Comparison of ENCODE assay signal across 17 cellular contexts in the genomic region with DNA sequence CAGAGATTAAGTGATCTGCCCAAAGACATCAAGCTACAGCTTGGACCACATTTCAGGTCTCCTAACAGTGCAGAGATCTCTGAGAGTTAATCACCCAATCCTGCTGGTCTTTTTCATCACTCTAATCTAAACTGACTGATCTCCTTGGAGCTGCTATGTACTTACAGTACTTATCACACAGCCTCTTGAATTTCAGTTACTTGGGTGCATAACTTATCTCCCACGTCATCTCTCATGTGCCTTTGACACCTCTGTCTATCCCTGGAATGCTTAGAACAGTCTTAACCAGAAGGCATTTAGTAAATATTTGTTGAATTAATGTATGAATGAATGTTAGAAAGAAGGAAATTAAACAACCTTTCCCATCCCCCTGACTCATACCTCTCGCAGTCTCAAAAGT.
DNase-seq lines count a peak whose midpoint lies in the region; ATAC-seq, FAIRE-seq and TF ChIP-seq lines count a peak whose summit lies in the region.
"Had no signal": no experiment of that assay in that cellular context is flagged by ENCODE, and none has a peak within 500 bp of the region (broad histone marks: within the 10 kb centered on the region; RNA-seq: fewer than 3 reads in every experiment).

No MANE protein-coding gene starts in this region.

- no peaks in the 10 kb centered on the region for H3K36me3 ChIP-seq in Panc1 (ENCODE audit: control insufficient read depth, insufficient read depth, low read length)
- H3K36me3 ChIP-seq: breast epithelium, suprapubic skin had no signal

- intact Hi-C loops in Panc1 (cut with micrococcal nuclease; ENCODE audit: unreplicated experiment) = no loop called here

- H3K4me3 ChIP-seq in Panc1 (ENCODE audit: low read depth in 2 of 2, low read length in 2 of 2) (no peak overlapping the region), epithelial cell of esophagus (ENCODE audit: low read length) (no peak overlapping the region)
- H3K4me3 ChIP-seq: breast epithelium, suprapubic skin had no signal

- CTCF ChIA-PET in Panc1 (lab: Charles Lee) = interaction anchor here (0.5 to 0.6 kb wide), 3 partner anchors 19 to 89 kb away, joined by 3 to 6 read pairs (median 5); no protein-coding TSS in a partner anchor

- TF ChIP-seq CTCF in Panc1 (IDR thresholded peaks at IDR 0.05) (no peak), epithelial cell of esophagus (IDR thresholded peaks at IDR 0.05; ENCODE audit: insufficient read depth, low read depth, low read length, missing control alignments) (no peak), GM20000 (IDR thresholded peaks at IDR 0.05; ENCODE audit: extremely low read depth, missing control alignments) (no peak)

- peaks cover 47% of the 10 kb centered on the region for H3K4me1 ChIP-seq in Panc1 (ENCODE audit: control insufficient read depth, insufficient read depth, low read length)
- H3K4me1 ChIP-seq: breast epithelium had no signal

- H3K27ac ChIP-seq in Panc1 (ENCODE audit: low read length) = peak overlapping the region; percentile 69
- H3K27ac ChIP-seq: breast epithelium, suprapubic skin had no signal

- H3K27me3 ChIP-seq in Panc1 (ENCODE audit: control insufficient read depth, insufficient read depth, low read length) = no peaks in the 10 kb centered on the region
- H3K27me3 ChIP-seq: breast epithelium had no signal

- no TSS peak for BruUV-seq in Panc1 (replicated peaks; lab: Mats Ljungman, UMichigan)

- H3K9me3 ChIP-seq in Panc1 (ENCODE audit: control insufficient read depth, insufficient read depth, low read depth, low read length) = no peaks in the 10 kb centered on the region
- H3K9me3 ChIP-seq: breast epithelium, suprapubic skin had no signal

- POLR2A ChIA-PET in Panc1 (lab: Charles Lee) = interaction anchor here (0.5 to 0.7 kb wide), 2 partner anchors 11 to 76 kb away, joined by 3 to 9 read pairs; no protein-coding TSS in a partner anchor

- FAIRE-seq in G401.6 (lab: Jason Lieb, UNC) = peak; percentile 99
- FAIRE-seq: D721Med had no signal

- ATAC-seq in Panc1 (peak; percentile 76), HG03521 (IDR thresholded peaks at IDR 0.05; ENCODE audit: unreplicated experiment) (no peak)

- in situ Hi-C loops in Panc1 (cut with HindIII; ENCODE audit: low pct_unique_long_range_greater_than_20kb, low sequenced_read_pairs) = no loop called here

- DNase-seq in A172 (ENCODE audit: low spot score) = peak; percentile 75
- DNase-seq in Panc1 (ENCODE audit: low read depth, low spot score) = no peak
- DNase-seq in epithelial cell of esophagus (ENCODE audit: low read depth) = peak; percentile 67
- DNase-seq in C1 segment of cervical spinal cord (lab: John Stamatoyannopoulos, UW) = no peak
- no peak for DNase-seq in GM20000 (ENCODE audit: low spot score)
- DNase-seq in GDM1 (lab: John Stamatoyannopoulos, UW) = no peak
- DNase-seq: activated CD4-positive, alpha-beta T cell treated with anti-CD3 and anti-CD28 coated beads for 4 hours; activated CD8-positive, alpha-beta memory T cell treated with anti-CD3 and anti-CD28 coated beads, Interleukin-2, amount 50 U/mL, for 4 hours; activated naive CD4-positive, alpha-beta T cell treated with anti-CD3 and anti-CD28 coated beads, Interleukin-2, amount 50 U/mL, for 16 hours; NCI-H774; SHP77; stimulated activated CD4-positive, alpha-beta T cell treated with anti-CD3 and anti-CD28 coated beads, Interleukin-4, amount 100 ng/mL, for 1 hour had no signal

Comparison
In these comparisons a context has a peak if more than half of its experiments do, and no peak if none do; other contexts are left out.
1. DNase-seq: peak in A172 (single experiment) and epithelial cell of esophagus (single experiment); none in Panc1 (single experiment), C1 segment of cervical spinal cord (0 of 14), GM20000 (single experiment) and GDM1 (single experiment).